Comparison of ENCODE assay signal across 13 cellular contexts in genomic region chr3:176651622-176652021, GRCh38.
"Had no signal": no experiment of that assay in that cellular context is flagged by ENCODE, and none has a peak within 500 bp of the region (broad histone marks: within the 10 kb centered on the region; RNA-seq: fewer than 3 reads in every experiment).

No MANE protein-coding gene starts in this region.

- H3K27ac ChIP-seq: gastroesophageal sphincter, neural progenitor cell, ovary, sigmoid colon, spleen had no signal

- DNase-seq: activated CD4-positive, alpha-beta T cell treated with anti-CD3 and anti-CD28 coated beads, Interleukin-2, amount 10 ng/mL, durations not matched to agents 24 days and 14 days; activated CD4-positive, CD25-positive, alpha-beta regulatory T cell; activated gamma-delta T cell treated with Interleukin-2 at 50 U/mL for 16 hours; effector memory CD4-positive, alpha-beta T cell; naive B cell; ovary; sigmoid colon; spleen; stimulated activated CD4-positive, alpha-beta T cell treated with anti-CD3 and anti-CD28 coated beads, Interleukin-1b, Interleukin-23, amount 100 ng/mL, for 48 hours; stimulated activated naive CD8-positive, alpha-beta T cell treated with anti-CD3 and anti-CD28 coated beads, Interleukin-15, amount 100 ng/mL, for 72 hours had no signal

- ATAC-seq: gastroesophageal sphincter; left lobe of liver; stimulated activated naive CD8-positive, alpha-beta T cell treated with anti-CD3 and anti-CD28 coated beads, Interleukin-15, amount 100 ng/mL, for 72 hours had no signal

- H3K36me3 ChIP-seq: gastroesophageal sphincter, neural progenitor cell, ovary, sigmoid colon, spleen had no signal

- H3K4me3 ChIP-seq: gastroesophageal sphincter, neural progenitor cell, ovary, sigmoid colon, spleen had no signal

- H3K4me1 ChIP-seq: gastroesophageal sphincter, neural progenitor cell, sigmoid colon, spleen had no signal

- H3K4me2 ChIP-seq: neural progenitor cell had no signal

- H2AFZ ChIP-seq: neural progenitor cell had no signal

- H3K27me3 ChIP-seq: gastroesophageal sphincter, neural progenitor cell, ovary, sigmoid colon, spleen had no signal

- H3K9ac ChIP-seq: neural progenitor cell had no signal

- H3K9me3 ChIP-seq: gastroesophageal sphincter, ovary, sigmoid colon, spleen had no signal
